Comparison of ENCODE assay signal across 8 cellular contexts in genomic region chr17:77843255-77843877, GRCh38.
DNase-seq lines count a peak whose midpoint lies in the region; ATAC-seq and TF ChIP-seq lines count a peak whose summit lies in the region.
"Not testable (repeated sequence)": the region's sequence is repeated elsewhere in the genome, so short reads cannot be mapped to it uniquely, and the experiment has no call there.

No MANE protein-coding gene starts in this region.

- DNase-seq in GM12865 (ENCODE audit: low read depth) (peak; percentile 83), NOMO-1 treated with dmso at 0.1 percent for 144 hours (lab: John Stamatoyannopoulos, UW; ENCODE audit: unreplicated experiment) (peak; percentile 27), fibroblast of peridontal ligament (ENCODE audit: extremely low read depth) (peak; percentile 62)
- peak; percentile 54 for DNase-seq in activated CD4-positive, alpha-beta T cell treated with anti-CD3 and anti-CD28 coated beads, Interleukin-2, amount 50 U/mL, for 1 hour
- peak; percentile 72 for DNase-seq in activated naive CD4-positive, alpha-beta T cell treated with Interleukin-2 at 50 U/mL for 16 hours
- DNase-seq in stimulated activated CD4-positive, alpha-beta T cell treated with anti-CD3 and anti-CD28 coated beads, Interleukin-12 subunit alpha, Interleukin-12 subunit beta, amount 100 ng/mL, for 24 hours (ENCODE audit: low read depth in 2 of 2) = peak; percentile 47 to 62
- DNase-seq in stimulated activated naive CD4-positive, alpha-beta T cell (lab: John Stamatoyannopoulos, UW) = peak in 5 of 6 experiments; percentile 7 to 54 (median 37)

- not testable (repeated sequence) for H3K4me3 ChIP-seq in GM12865 (ENCODE audit: low read depth, low read length)

- ATAC-seq in HG03060 (IDR thresholded peaks at IDR 0.05; ENCODE audit: low read depth, unreplicated experiment) = peak; percentile 68

- TF ChIP-seq CTCF in GM12865 (IDR thresholded peaks at IDR 0.05; ENCODE audit: insufficient read depth, low read depth, low read length, missing control alignments) = not testable (repeated sequence)

Comparison
In these comparisons a context has a peak if more than half of its experiments do, and no peak if none do; other contexts are left out.
1. DNase-seq: peak in every context shown above with its lines; median percentile 83 in GM12865; 72 in activated naive CD4-positive, alpha-beta T cell treated with Interleukin-2 at 50 U/mL for 16 hours; 62 in fibroblast of peridontal ligament; 54 in stimulated activated CD4-positive, alpha-beta T cell treated with anti-CD3 and anti-CD28 coated beads, Interleukin-12 subunit alpha, Interleukin-12 subunit beta, amount 100 ng/mL, for 24 hours; 54 in activated CD4-positive, alpha-beta T cell treated with anti-CD3 and anti-CD28 coated beads, Interleukin-2, amount 50 U/mL, for 1 hour; 37 in stimulated activated naive CD4-positive, alpha-beta T cell; 27 in NOMO-1 treated with dmso at 0.1 percent for 144 hours.